12 cellular contexts compared by ENCODE assay signal in genomic region chr14:95503365-95504134, GRCh38. TPM values are rescaled to one million over a fixed set of nuclear protein-coding genes. Genes with fewer than 3 reads are reported as not detected.
A peak's percentile ranks its signal among the peaks of the same experiment; 100 is the strongest.
DNase-seq lines count a peak whose midpoint lies in the region; ATAC-seq and TF ChIP-seq lines count a peak whose summit lies in the region.
"Had no signal": no experiment of that assay in that cellular context is flagged by ENCODE, and none has a peak within 500 bp of the region (broad histone marks: within the 10 kb centered on the region; RNA-seq: fewer than 3 reads in every experiment).

No MANE protein-coding gene starts in this region.

- no peaks in the 10 kb centered on the region for H3K9me3 Mint-ChIP-seq in CD4-positive, alpha-beta T cell

- no peak overlapping the region for H2AFZ ChIP-seq in OCI-LY3 (ENCODE audit: low read depth, low read length)

- no peak overlapping the region for H3K27ac ChIP-seq in CD4-positive, alpha-beta T cell (ENCODE audit: low read depth, low read length)
- peak overlapping the region; percentile 55 for H3K27ac ChIP-seq in OCI-LY3 (ENCODE audit: low read length)
- H3K27ac ChIP-seq in prostate gland, result no peak overlapping the region
- H3K27ac ChIP-seq: SJCRH30 had no signal

- no peaks in the 10 kb centered on the region for H3K27me3 ChIP-seq in CD4-positive, alpha-beta T cell (ENCODE audit: control insufficient read depth, insufficient read depth, low read length)
- no peaks in the 10 kb centered on the region for H3K27me3 ChIP-seq in OCI-LY3 (ENCODE audit: low read depth, low read length)
- H3K27me3 ChIP-seq in prostate gland (replicated peaks; ENCODE audit: insufficient read depth), result no peaks in the 10 kb centered on the region
- H3K27me3 ChIP-seq: SJCRH30 had no signal

- H3K4me3 Mint-ChIP-seq in CD4-positive, alpha-beta T cell, result no peak overlapping the region

- H3K27ac Mint-ChIP-seq in CD4-positive, alpha-beta T cell, result peak overlapping the region; percentile 53

- H3K36me3 ChIP-seq in OCI-LY3 (replicated peaks; ENCODE audit: low read depth, low read length) (peaks cover 34% of the 10 kb centered on the region), prostate gland (no peaks in the 10 kb centered on the region)

- peaks cover 42% of the 10 kb centered on the region for H3K4me1 ChIP-seq in OCI-LY3 (ENCODE audit: low read length)
- no peaks in the 10 kb centered on the region for H3K4me1 ChIP-seq in prostate gland (replicated peaks)

- WGBS in prostate gland, result 83% methylated on average over 8 of the region's 8 CpGs

- H3K4me3 ChIP-seq in OCI-LY3 (ENCODE audit: low read length) (peak overlapping the region; percentile 8; the same call in 1 of the 2 replicates), prostate gland (no peak overlapping the region)
- H3K4me3 ChIP-seq: SJCRH30 had no signal

- POLR2A ChIA-PET in CD4-positive, alpha-beta T cell (lab: Charles Lee), result no interaction called here

- peak overlapping the region; percentile 69 for H3K4me2 ChIP-seq in OCI-LY3 (ENCODE audit: low read length)

- no peaks in the 10 kb centered on the region for H3K27me3 Mint-ChIP-seq in CD4-positive, alpha-beta T cell

- no peak for DNase-seq in CD4-positive, alpha-beta T cell
- DNase-seq in OCI-M2 (lab: John Stamatoyannopoulos, UW; ENCODE audit: unreplicated experiment) (no peak), left lobe of liver (ENCODE audit: low spot score) (no peak), HK-2 (ENCODE audit: unreplicated experiment) (no peak), prostate gland (ENCODE audit: low spot score) (no peak)
- DNase-seq: cortex of kidney, NCI-H1694 had no signal

- H3K4me1 Mint-ChIP-seq in CD4-positive, alpha-beta T cell (ENCODE audit: low read depth), result peaks cover 63% of the 10 kb centered on the region

- H3K79me2 ChIP-seq in OCI-LY3 (ENCODE audit: low read length), result peaks cover 93% of the 10 kb centered on the region

- H3K9me3 ChIP-seq in CD4-positive, alpha-beta T cell (ENCODE audit: control insufficient read depth, low read length), result no peaks in the 10 kb centered on the region
- H3K9me3 ChIP-seq in OCI-LY3 (ENCODE audit: insufficient read depth, low read length), result no peaks in the 10 kb centered on the region
- no peaks in the 10 kb centered on the region for H3K9me3 ChIP-seq in prostate gland
- H3K9me3 ChIP-seq: SJCRH30 had no signal

- H3K9ac ChIP-seq in OCI-LY3 (ENCODE audit: low read length), result 0 out of 2 replicates have a peak overlapping the region, but pooled peaks have one; percentile 4

- no peak for ATAC-seq in CD4-positive, alpha-beta T cell (ENCODE audit: poor library complexity)
- ATAC-seq in GM18909 (IDR thresholded peaks at IDR 0.05; ENCODE audit: poor library complexity, unreplicated experiment), result peak; percentile 55
- peak; percentile 47 for ATAC-seq in HG02840 (IDR thresholded peaks at IDR 0.05; ENCODE audit: low FRiP score, unreplicated experiment)
- no peak for ATAC-seq in left lobe of liver
- ATAC-seq: HCT116 had no signal

- intact Hi-C loops in CD4-positive, alpha-beta T cell (cut with DNase I, micrococcal nuclease), result no loop called here
- intact Hi-C loops in prostate gland (cut with DNase I), result no loop called here

- no peak for TF ChIP-seq CTCF in CD4-positive, alpha-beta T cell (IDR thresholded peaks at IDR 0.05)
- no peak for TF ChIP-seq CTCF in OCI-LY3 (IDR thresholded peaks at IDR 0.05; ENCODE audit: low read depth, low read length)
- TF ChIP-seq CTCF in prostate gland (IDR thresholded peaks at IDR 0.05), result no peak

- no peak for TF ChIP-seq POLR2A in prostate gland (IDR thresholded peaks at IDR 0.05)

- peaks cover 65% of the 10 kb centered on the region for H4K20me1 ChIP-seq in OCI-LY3 (ENCODE audit: insufficient read depth, low read length)

- CTCF ChIA-PET in CD4-positive, alpha-beta T cell (lab: Charles Lee), result interaction anchor here (1.4 to 2.0 kb wide), 2 partner anchors 12 to 24 kb away, joined by 5 to 7 read pairs; no protein-coding TSS in a partner anchor

- peaks cover 76% of the 10 kb centered on the region for H3K36me3 Mint-ChIP-seq in CD4-positive, alpha-beta T cell (ENCODE audit: low read depth)

RNA-seq across cellular contexts. Expression of gene SYNE3, which starts 12.9 kb away (rescaled TPM):
- 10 to 100 TPM; 29.4 to 31.4 TPM for total RNA-seq in CD4-positive, alpha-beta T cell
- total RNA-seq in left lobe of liver (13.6 TPM), prostate gland (10 to 100 TPM in 1 of 2 donors, 1 to 10 TPM in 1; 3.4 to 29.5 TPM)

RNA-seq across cellular contexts. Expression of gene GLRX5, which starts 31.3 kb away (rescaled TPM):
- 10 to 100 TPM; 11.3 to 11.9 TPM for total RNA-seq in CD4-positive, alpha-beta T cell
- total RNA-seq in left lobe of liver (31.4 TPM), prostate gland (10 to 100 TPM; 56.2 to 93.0 TPM)

Comparison
In these comparisons a context has a peak if more than half of its experiments do, and no peak if none do; other contexts are left out.
1. ATAC-seq: peak in GM18909 (single experiment) and HG02840 (single experiment); none in CD4-positive, alpha-beta T cell (single experiment) and left lobe of liver (single experiment).